Comparison of ENCODE assay signal across 3 cellular contexts in the genomic region with DNA sequence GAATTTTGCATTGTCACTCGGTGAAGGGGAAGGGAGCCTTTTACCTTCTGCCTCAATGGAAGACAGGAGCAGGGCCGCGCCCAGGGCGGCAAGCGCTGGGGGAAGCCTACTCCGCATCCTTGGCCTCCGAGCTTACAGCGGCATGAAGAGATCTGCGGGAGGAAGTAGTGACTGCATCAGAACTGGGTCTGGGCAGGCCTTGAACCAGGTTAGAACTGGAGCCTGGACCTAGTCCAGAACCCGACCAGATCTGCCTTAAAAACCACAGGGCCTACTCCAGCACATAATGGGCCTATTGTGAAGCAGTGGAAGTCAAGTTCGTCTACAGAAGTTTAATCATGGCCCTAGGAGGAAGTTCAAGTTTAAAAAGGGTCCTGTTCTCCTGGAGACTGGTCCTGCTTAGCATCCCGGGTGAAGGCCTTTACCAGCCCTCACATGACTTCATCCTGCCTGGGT.
TF ChIP-seq lines count a peak whose summit lies in the region.

No MANE protein-coding gene starts in this region.

TF ChIP-seq in SK-N-SH, 30 proteins besides CTCF, POLR2A, EP300 and RAD21:
- no peak for TF ChIP-seq YY1 (IDR thresholded peaks at IDR 0.05; ENCODE audit: low read depth)
- TF ChIP-seq RXRA (IDR thresholded peaks at IDR 0.05; ENCODE audit: borderline replicate concordance, low read depth): no peak

TF ChIP-seq in SK-N-SH treated with all-trans-retinoic acid at 6 μM for 48 hours, 23 proteins besides CTCF, POLR2A, EP300 and RAD21:
- TF ChIP-seq BACH2 (CRISPR knock-in tag; IDR thresholded peaks at IDR 0.05; ENCODE audit: borderline replicate concordance) (no peak), SNAI2 (CRISPR knock-in tag; IDR thresholded peaks at IDR 0.05) (no peak), ZNF70 (CRISPR knock-in tag; IDR thresholded peaks at IDR 0.05) (no peak), CSDC2 (CRISPR knock-in tag; IDR thresholded peaks at IDR 0.05) (no peak), TOX (CRISPR knock-in tag; IDR thresholded peaks at IDR 0.05; ENCODE audit: borderline replicate concordance) (no peak), PPARA (CRISPR knock-in tag; IDR thresholded peaks at IDR 0.05; ENCODE audit: borderline replicate concordance) (no peak), TCF4 (CRISPR knock-in tag; IDR thresholded peaks at IDR 0.05; ENCODE audit: borderline replicate concordance) (no peak), ZFP30 (CRISPR knock-in tag; IDR thresholded peaks at IDR 0.05) (no peak), ZFP3 (CRISPR knock-in tag; IDR thresholded peaks at IDR 0.05) (no peak), GLIS3 (CRISPR knock-in tag; IDR thresholded peaks at IDR 0.05) (no peak), RARB (CRISPR knock-in tag; IDR thresholded peaks at IDR 0.05) (no peak), ARNTL (CRISPR knock-in tag; IDR thresholded peaks at IDR 0.05; ENCODE audit: borderline replicate concordance, low read depth) (no peak), OSR1 (CRISPR knock-in tag; IDR thresholded peaks at IDR 0.05) (no peak)
- TF ChIP-seq, protein P1, sequence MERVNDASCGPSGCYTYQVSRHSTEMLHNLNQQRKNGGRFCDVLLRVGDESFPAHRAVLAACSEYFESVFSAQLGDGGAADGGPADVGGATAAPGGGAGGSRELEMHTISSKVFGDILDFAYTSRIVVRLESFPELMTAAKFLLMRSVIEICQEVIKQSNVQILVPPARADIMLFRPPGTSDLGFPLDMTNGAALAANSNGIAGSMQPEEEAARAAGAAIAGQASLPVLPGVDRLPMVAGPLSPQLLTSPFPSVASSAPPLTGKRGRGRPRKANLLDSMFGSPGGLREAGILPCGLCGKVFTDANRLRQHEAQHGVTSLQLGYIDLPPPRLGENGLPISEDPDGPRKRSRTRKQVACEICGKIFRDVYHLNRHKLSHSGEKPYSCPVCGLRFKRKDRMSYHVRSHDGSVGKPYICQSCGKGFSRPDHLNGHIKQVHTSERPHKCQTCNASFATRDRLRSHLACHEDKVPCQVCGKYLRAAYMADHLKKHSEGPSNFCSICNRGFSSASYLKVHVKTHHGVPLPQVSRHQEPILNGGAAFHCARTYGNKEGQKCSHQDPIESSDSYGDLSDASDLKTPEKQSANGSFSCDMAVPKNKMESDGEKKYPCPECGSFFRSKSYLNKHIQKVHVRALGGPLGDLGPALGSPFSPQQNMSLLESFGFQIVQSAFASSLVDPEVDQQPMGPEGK (CRISPR knock-in tag; IDR thresholded peaks at IDR 0.05; ENCODE audit: borderline replicate concordance): no peak
- TF ChIP-seq, protein P2, sequence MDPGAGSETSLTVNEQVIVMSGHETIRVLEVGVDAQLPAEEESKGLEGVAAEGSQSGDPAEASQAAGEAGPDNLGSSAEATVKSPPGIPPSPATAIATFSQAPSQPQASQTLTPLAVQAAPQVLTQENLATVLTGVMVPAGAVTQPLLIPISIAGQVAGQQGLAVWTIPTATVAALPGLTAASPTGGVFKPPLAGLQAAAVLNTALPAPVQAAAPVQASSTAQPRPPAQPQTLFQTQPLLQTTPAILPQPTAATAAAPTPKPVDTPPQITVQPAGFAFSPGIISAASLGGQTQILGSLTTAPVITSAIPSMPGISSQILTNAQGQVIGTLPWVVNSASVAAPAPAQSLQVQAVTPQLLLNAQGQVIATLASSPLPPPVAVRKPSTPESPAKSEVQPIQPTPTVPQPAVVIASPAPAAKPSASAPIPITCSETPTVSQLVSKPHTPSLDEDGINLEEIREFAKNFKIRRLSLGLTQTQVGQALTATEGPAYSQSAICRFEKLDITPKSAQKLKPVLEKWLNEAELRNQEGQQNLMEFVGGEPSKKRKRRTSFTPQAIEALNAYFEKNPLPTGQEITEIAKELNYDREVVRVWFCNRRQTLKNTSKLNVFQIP (CRISPR knock-in tag; IDR thresholded peaks at IDR 0.05; ENCODE audit: borderline replicate concordance, low read depth): no peak
TF ChIP-seq in SK-N-SH treated with all-trans-retinoic acid at 6 μM for 48 hours: peak in this region for 0.

TF ChIP-seq in HepG2, 621 proteins besides CTCF, POLR2A, EP300 and RAD21:
- TF ChIP-seq ZNF747 (CRISPR knock-in tag; IDR thresholded peaks at IDR 0.05; ENCODE audit: borderline replicate concordance) (no peak), SRSF4 (IDR thresholded peaks at IDR 0.05; ENCODE audit: low read depth, low read length, poor library complexity, severe bottlenecking) (no peak), MTA3 (CRISPR knock-in tag; IDR thresholded peaks at IDR 0.05) (no peak), ZBTB20 (CRISPR knock-in tag; IDR thresholded peaks at IDR 0.05; ENCODE audit: borderline replicate concordance, low read depth) (no peak), AGO2 (optimal IDR thresholded peaks at IDR 0.05; ENCODE audit: low read depth, low read length) (no peak), GATA4 (IDR thresholded peaks at IDR 0.05; ENCODE audit: borderline replicate concordance, low read depth) (no peak), HOXA9 (CRISPR knock-in tag; IDR thresholded peaks at IDR 0.05; ENCODE audit: borderline replicate concordance) (no peak)
- TF ChIP-seq, protein P3, sequence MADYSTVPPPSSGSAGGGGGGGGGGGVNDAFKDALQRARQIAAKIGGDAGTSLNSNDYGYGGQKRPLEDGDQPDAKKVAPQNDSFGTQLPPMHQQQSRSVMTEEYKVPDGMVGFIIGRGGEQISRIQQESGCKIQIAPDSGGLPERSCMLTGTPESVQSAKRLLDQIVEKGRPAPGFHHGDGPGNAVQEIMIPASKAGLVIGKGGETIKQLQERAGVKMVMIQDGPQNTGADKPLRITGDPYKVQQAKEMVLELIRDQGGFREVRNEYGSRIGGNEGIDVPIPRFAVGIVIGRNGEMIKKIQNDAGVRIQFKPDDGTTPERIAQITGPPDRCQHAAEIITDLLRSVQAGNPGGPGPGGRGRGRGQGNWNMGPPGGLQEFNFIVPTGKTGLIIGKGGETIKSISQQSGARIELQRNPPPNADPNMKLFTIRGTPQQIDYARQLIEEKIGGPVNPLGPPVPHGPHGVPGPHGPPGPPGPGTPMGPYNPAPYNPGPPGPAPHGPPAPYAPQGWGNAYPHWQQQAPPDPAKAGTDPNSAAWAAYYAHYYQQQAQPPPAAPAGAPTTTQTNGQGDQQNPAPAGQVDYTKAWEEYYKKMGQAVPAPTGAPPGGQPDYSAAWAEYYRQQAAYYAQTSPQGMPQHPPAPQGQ (CRISPR knock-in tag; IDR thresholded peaks at IDR 0.05; ENCODE audit: borderline replicate concordance): no peak
TF ChIP-seq in HepG2: peak in this region for 0.
